Comparison of ENCODE assay signal across 34 cellular contexts in genomic region chr6:45136495-45136894, GRCh38.
"Had no signal": no experiment of that assay in that cellular context is flagged by ENCODE, and none has a peak within 500 bp of the region (broad histone marks: within the 10 kb centered on the region; RNA-seq: fewer than 3 reads in every experiment).

No MANE protein-coding gene starts in this region.

- H3K4me3 ChIP-seq: MG63 had no signal

- H3K27me3 ChIP-seq: MG63 had no signal

- DNase-seq: Karpas-422, Kasumi-1, MG63, MM.1S, MV-4-11, NCI-H1048, NCI-H1092, NCI-H1092 treated with DMSO at 0.1 percent for 48 hours, NCI-H1105, NCI-H1105 treated with DMSO at 0.1 percent for 48 hours, NCI-H1417, NCI-H1417 treated with DMSO at 0.1 percent for 48 hours, NCI-H1436, NCI-H1436 treated with DMSO at 0.1 percent for 48 hours, NCI-H146, NCI-H1694, NCI-H1694 treated with DMSO at 0.1 percent for 48 hours, NCI-H187, NCI-H187 treated with DMSO at 0.1 percent for 48 hours, NCI-H1930, NCI-H2029, NCI-H2029 treated with DMSO at 0.1 percent for 48 hours, NCI-H2081, NCI-H2081 treated with DMSO at 0.1 percent for 48 hours, NCI-H2107, NCI-H2171, NCI-H2171 treated with DMSO at 0.1 percent for 48 hours, NCI-H2227 treated with DMSO at 0.1 percent for 48 hours, NCI-H226, NCI-H345, NCI-H446, NCI-H446 treated with DMSO at 0.1 percent for 48 hours, NCI-H510A had no signal

- H3K9ac ChIP-seq: KMS-11 had no signal

- H3K27ac ChIP-seq: KMS-11 had no signal

- H3K4me2 ChIP-seq: KMS-11 had no signal

- H3K36me3 ChIP-seq: MG63 had no signal
